Comparison of ENCODE assay signal across 8 cellular contexts in the genomic region with DNA sequence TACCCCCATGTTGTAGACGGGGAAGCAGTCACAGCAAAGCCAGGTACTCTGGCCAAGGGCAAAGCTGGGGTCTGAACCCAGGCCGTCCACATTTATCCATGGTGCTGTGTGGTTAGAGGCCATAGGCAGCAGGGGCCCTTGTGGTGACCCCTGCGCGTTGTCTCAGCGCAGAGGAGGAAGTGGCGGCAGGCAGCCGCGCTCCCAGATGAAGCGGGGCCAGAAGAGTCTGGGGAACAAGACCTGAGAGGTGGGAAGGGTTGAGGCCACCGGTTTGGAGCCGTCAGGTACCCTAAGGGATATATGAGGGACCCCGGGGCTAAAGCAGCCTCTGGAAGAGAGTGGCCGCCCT. TPM values are rescaled to one million over a fixed set of nuclear protein-coding genes. Genes with fewer than 3 reads are reported as not detected.
DNase-seq lines count a peak whose midpoint lies in the region; ATAC-seq lines count a peak whose summit lies in the region.

No MANE protein-coding gene starts in this region.

- no peaks in the 10 kb centered on the region for H3K9me3 Mint-ChIP-seq in activated CD4-positive, alpha-beta T cell treated with anti-CD3 and anti-CD28 coated beads for 36 hours (ENCODE audit: low read depth)

- ATAC-seq in activated CD4-positive, alpha-beta T cell treated with anti-CD3 and anti-CD28 coated beads for 36 hours: peak; percentile 52
- peak; percentile 53 for ATAC-seq in HG02642 (IDR thresholded peaks at IDR 0.05; ENCODE audit: poor library complexity, unreplicated experiment)

- H3K4me1 Mint-ChIP-seq in activated CD4-positive, alpha-beta T cell treated with anti-CD3 and anti-CD28 coated beads for 36 hours: peaks cover 13% of the 10 kb centered on the region

- H3K36me3 Mint-ChIP-seq in activated CD4-positive, alpha-beta T cell treated with anti-CD3 and anti-CD28 coated beads for 36 hours (ENCODE audit: low read depth): no peaks in the 10 kb centered on the region

- POLR2A ChIA-PET in activated CD4-positive, alpha-beta T cell treated with anti-CD3 and anti-CD28 coated beads for 36 hours (lab: Charles Lee): no interaction called here

- H3K27ac ChIP-seq in iPS-18a (ENCODE audit: low read length): no peak overlapping the region

- H3K4me3 ChIP-seq in adipocyte (ENCODE audit: low read length): peak overlapping the region; percentile 84
- H3K4me3 ChIP-seq in iPS-18a (ENCODE audit: low read length): peak overlapping the region; percentile 82

- no peaks in the 10 kb centered on the region for H3K9me3 ChIP-seq in adipocyte (ENCODE audit: control insufficient read depth, low read length)
- no peaks in the 10 kb centered on the region for H3K9me3 ChIP-seq in iPS-18a (ENCODE audit: control insufficient read depth, low read depth, low read length)

- H3K4me3 Mint-ChIP-seq in activated CD4-positive, alpha-beta T cell treated with anti-CD3 and anti-CD28 coated beads for 36 hours: peak overlapping the region; percentile 71

- intact Hi-C loops in activated CD4-positive, alpha-beta T cell treated with anti-CD3 and anti-CD28 coated beads for 36 hours (cut with DNase I, micrococcal nuclease): loop anchor here in 1 of 2 experiments (2.0 kb wide), 1 partner anchor 596 kb away; a partner anchor contains a TSS

- H3K27ac Mint-ChIP-seq in activated CD4-positive, alpha-beta T cell treated with anti-CD3 and anti-CD28 coated beads for 36 hours: peak overlapping the region; percentile 19

- CTCF ChIA-PET in activated CD4-positive, alpha-beta T cell treated with anti-CD3 and anti-CD28 coated beads for 36 hours (lab: Charles Lee): no interaction called here

- H3K27me3 ChIP-seq in adipocyte (replicated peaks; ENCODE audit: control insufficient read depth, insufficient read depth, low read length) (peaks cover 4% of the 10 kb centered on the region), iPS-18a (ENCODE audit: control insufficient read depth, insufficient read depth, low read length) (peaks cover 21% of the 10 kb centered on the region)

- H3K4me1 ChIP-seq in adipocyte (ENCODE audit: control insufficient read depth, insufficient read depth, low read length) (peaks cover 19% of the 10 kb centered on the region), iPS-18a (ENCODE audit: control insufficient read depth, low read depth, low read length) (peaks cover 4% of the 10 kb centered on the region)

- H3K36me3 ChIP-seq in adipocyte (ENCODE audit: control insufficient read depth, insufficient read depth, low read length, severe bottlenecking) (no peaks in the 10 kb centered on the region), iPS-18a (ENCODE audit: control insufficient read depth, low read depth, low read length) (no peaks in the 10 kb centered on the region)

- H3K9ac ChIP-seq in adipocyte (ENCODE audit: low read length) (peak overlapping the region; percentile 76), iPS-18a (ENCODE audit: low read length) (peak overlapping the region; percentile 34)

- no peaks in the 10 kb centered on the region for H3K27me3 Mint-ChIP-seq in activated CD4-positive, alpha-beta T cell treated with anti-CD3 and anti-CD28 coated beads for 36 hours

- peak; percentile 32 for DNase-seq in activated CD4-positive, alpha-beta T cell treated with anti-CD3 and anti-CD28 coated beads for 36 hours
- DNase-seq in activated CD4-positive, alpha-beta T cell treated with anti-CD3 and anti-CD28 coated beads for 1 hour: no peak
- DNase-seq in NCI-H2196 treated with DMSO at 0.1 percent for 48 hours (lab: John Stamatoyannopoulos, UW; ENCODE audit: unreplicated experiment): peak; percentile 7
- no peak for DNase-seq in adipocyte (ENCODE audit: low read depth)
- DNase-seq in stimulated activated CD8-positive, alpha-beta memory T cell treated with anti-CD3 and anti-CD28 coated beads, Interleukin-15, amount 100 ng/mL, for 24 hours (ENCODE audit: low read depth): peak; percentile 3
- no peak for DNase-seq in inferior parietal cortex (ENCODE audit: extremely low spot score)

RNA-seq across cellular contexts. Expression of a gene that starts 0.8 kb away (rescaled TPM):
- total RNA-seq in activated CD4-positive, alpha-beta T cell treated with anti-CD3 and anti-CD28 coated beads for 36 hours: 1 to 10 TPM in 1 of 2 experiments, under 1 TPM in 1; 0.47 to 1.1 TPM

RNA-seq across cellular contexts. Expression of a gene that starts 32.1 kb away (rescaled TPM):
- total RNA-seq in activated CD4-positive, alpha-beta T cell treated with anti-CD3 and anti-CD28 coated beads for 36 hours: 10 to 100 TPM; 31.7 to 50.9 TPM

Comparison
In these comparisons a context has a peak if more than half of its experiments do, and no peak if none do; other contexts are left out.
1. DNase-seq: peak in activated CD4-positive, alpha-beta T cell treated with anti-CD3 and anti-CD28 coated beads for 36 hours (single experiment), NCI-H2196 treated with DMSO at 0.1 percent for 48 hours (single experiment) and stimulated activated CD8-positive, alpha-beta memory T cell treated with anti-CD3 and anti-CD28 coated beads, Interleukin-15, amount 100 ng/mL, for 24 hours (single experiment); none in activated CD4-positive, alpha-beta T cell treated with anti-CD3 and anti-CD28 coated beads for 1 hour (single experiment), adipocyte (single experiment) and inferior parietal cortex (single experiment).